ENCODE assay signal across 24 cellular contexts in genomic region chr10:8990280-8990987, GRCh38.
"Had no signal": no experiment of that assay in that cellular context is flagged by ENCODE, and none has a peak within 500 bp of the region (broad histone marks: within the 10 kb centered on the region; RNA-seq: fewer than 3 reads in every experiment).

No MANE protein-coding gene starts in this region.

- H3K9me3 Mint-ChIP-seq: T-cell had no signal

- DNase-seq: activated CD4-positive, CD25-positive, alpha-beta regulatory T cell treated with anti-CD3 and anti-CD28 coated beads, Interleukin-2, amount 50 U/mL, for 72 hours; activated effector memory CD4-positive, alpha-beta T cell treated with Interleukin-2 at 50 U/mL for 16 hours; activated naive CD4-positive, alpha-beta T cell; activated naive CD8-positive, alpha-beta T cell treated with anti-CD3 and anti-CD28 coated beads, Interleukin-2, amount 10 ng/mL, durations not matched to agents 7 days and 5 days; aorta; caudate nucleus; colonic mucosa; NCI-H1092 treated with DMSO at 0.1 percent for 48 hours; NCI-H1417 treated with DMSO at 0.1 percent for 48 hours; NCI-H1694; NCI-H2029; NCI-H2107; NCI-H2171 treated with DMSO at 0.1 percent for 48 hours; NCI-H226; NCI-H510A; NCI-H526 treated with DMSO at 0.1 percent for 48 hours; NCI-H82; OCI-M1; RPMI8226; T-cell; WERI-Rb-1 had no signal

- H3K27me3 Mint-ChIP-seq: activated naive CD8-positive, alpha-beta T cell treated with anti-CD3 and anti-CD28 coated beads, Interleukin-2, amount 10 ng/mL, durations not matched to agents 7 days and 5 days; T-cell had no signal

- H3K4me3 Mint-ChIP-seq: activated naive CD8-positive, alpha-beta T cell treated with anti-CD3 and anti-CD28 coated beads, Interleukin-2, amount 10 ng/mL, durations not matched to agents 7 days and 5 days; T-cell had no signal

- H3K27ac Mint-ChIP-seq: activated naive CD8-positive, alpha-beta T cell treated with anti-CD3 and anti-CD28 coated beads, Interleukin-2, amount 10 ng/mL, durations not matched to agents 7 days and 5 days; T-cell had no signal

- H3K36me3 Mint-ChIP-seq: activated naive CD8-positive, alpha-beta T cell treated with anti-CD3 and anti-CD28 coated beads, Interleukin-2, amount 10 ng/mL, durations not matched to agents 7 days and 5 days; T-cell had no signal

- ATAC-seq: HepG2, Panc1, Right ventricle myocardium inferior, T-cell had no signal
